ENCODE assay signal across 23 cellular contexts in the genomic region with DNA sequence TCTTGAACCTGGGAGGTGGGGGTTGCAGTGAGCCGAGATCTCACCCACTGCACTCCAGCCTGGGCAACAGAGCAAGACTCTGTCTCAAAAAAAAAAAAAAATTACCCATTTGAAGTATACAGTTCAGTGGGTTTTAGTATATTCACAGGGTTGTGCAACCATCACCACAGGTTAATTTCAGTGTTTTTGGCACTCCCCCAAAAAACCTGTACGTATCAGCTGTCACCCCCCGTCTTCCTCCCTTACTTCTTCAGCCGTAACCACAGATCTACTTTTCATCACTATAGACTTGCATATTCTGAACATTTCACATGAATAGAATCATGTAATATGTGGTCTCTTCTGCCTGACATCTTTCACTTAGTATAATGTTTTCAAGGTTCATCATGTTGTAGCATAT. TPM values are rescaled to one million over a fixed set of nuclear protein-coding genes. Genes with fewer than 3 reads are reported as not detected.
DNase-seq lines count a peak whose midpoint lies in the region; ATAC-seq and TF ChIP-seq lines count a peak whose summit lies in the region.
"Had no signal": no experiment of that assay in that cellular context is flagged by ENCODE, and none has a peak within 500 bp of the region (broad histone marks: within the 10 kb centered on the region; RNA-seq: fewer than 3 reads in every experiment).

No MANE protein-coding gene starts in this region.

- H3K9me2 ChIP-seq in DOHH2 (replicated peaks; ENCODE audit: control insufficient read depth, low read length) = no peaks in the 10 kb centered on the region

- H3K79me2 ChIP-seq in DOHH2 (ENCODE audit: control insufficient read depth, low read length) = no peaks in the 10 kb centered on the region

- H3K27me3 ChIP-seq in DOHH2 (ENCODE audit: control insufficient read depth, low read length) = no peaks in the 10 kb centered on the region
- H3K27me3 ChIP-seq in naive thymus-derived CD4-positive, alpha-beta T cell (ENCODE audit: control insufficient read depth in 2 of 2, insufficient read depth in 2 of 2, low read length in 2 of 2) = no peaks in the 10 kb centered on the region
- H3K27me3 ChIP-seq: brain microvascular endothelial cell, stomach had no signal

- no peak overlapping the region for H3K4me3 Mint-ChIP-seq in naive thymus-derived CD4-positive, alpha-beta T cell
- H3K4me3 Mint-ChIP-seq: H9; nephron; T-helper 2 cell treated with Interferon-gamma antibody and Interleukin-4, amounts not matched to agents 5 μg/mL and 100 μg/mL, for 36 hours; type B pancreatic cell had no signal

- no peaks in the 10 kb centered on the region for H4K20me1 ChIP-seq in DOHH2 (ENCODE audit: control insufficient read depth, insufficient read depth, low read depth, low read length)

- no peaks in the 10 kb centered on the region for H3F3A ChIP-seq in DOHH2 (ENCODE audit: control insufficient read depth, insufficient read depth)

- DNase-seq in NAMALWA (ENCODE audit: low spot score) (peak; percentile 29), SHP77 treated with DMSO at 0.1 percent for 48 hours (lab: John Stamatoyannopoulos, UW) (no peak), NCI-H226 (no peak)
- peak in 1 of 9 donors; percentile 13 for DNase-seq in naive thymus-derived CD4-positive, alpha-beta T cell
- DNase-seq in activated CD4-positive, CD25-positive, alpha-beta regulatory T cell (lab: John Stamatoyannopoulos, UW) = no peak
- DNase-seq: brain microvascular endothelial cell; COR-L47; H9; hypothalamus; NCI-H1417; NCI-H748 treated with DMSO at 0.1 percent for 48 hours; stimulated activated CD4-positive, alpha-beta T cell treated with anti-CD3 and anti-CD28 coated beads, Interleukin-2, amount 100 ng/mL, for 24 hours; stomach had no signal

- POLR2A ChIA-PET in naive thymus-derived CD4-positive, alpha-beta T cell (lab: Charles Lee) = interaction anchor here (0.6 kb wide), 1 partner anchor 694 kb away, joined by 3 read pairs; no protein-coding TSS in a partner anchor

- CTCF ChIA-PET in naive thymus-derived CD4-positive, alpha-beta T cell (lab: Charles Lee) = no interaction called here

- no peak overlapping the region for H3K27ac ChIP-seq in DOHH2 (ENCODE audit: low read depth, low read length)
- H3K27ac ChIP-seq in naive thymus-derived CD4-positive, alpha-beta T cell (ENCODE audit: low read depth, low read length) = no peak overlapping the region
- H3K27ac ChIP-seq: brain microvascular endothelial cell, stomach had no signal

- peaks cover 19% of the 10 kb centered on the region for H3K4me1 ChIP-seq in DOHH2 (ENCODE audit: control insufficient read depth, low read length)
- H3K4me1 ChIP-seq in naive thymus-derived CD4-positive, alpha-beta T cell (ENCODE audit: control insufficient read depth in 2 of 2, insufficient read depth in 2 of 2, low read length in 2 of 2) = no peaks in the 10 kb centered on the region

- H3K27ac Mint-ChIP-seq in naive thymus-derived CD4-positive, alpha-beta T cell = peak overlapping the region in 2 of 9 donors; percentile 1 to 6
- H3K27ac Mint-ChIP-seq: nephron; T-helper 2 cell treated with Interferon-gamma antibody and Interleukin-4, amounts not matched to agents 5 μg/mL and 100 μg/mL, for 36 hours; type B pancreatic cell had no signal

- no peaks in the 10 kb centered on the region for H3K27me3 Mint-ChIP-seq in naive thymus-derived CD4-positive, alpha-beta T cell

- peak overlapping the region; percentile 39 for H3K4me2 ChIP-seq in DOHH2 (ENCODE audit: low read length)

- no peaks in the 10 kb centered on the region for H3K36me3 ChIP-seq in DOHH2 (ENCODE audit: control insufficient read depth, low read length)
- H3K36me3 ChIP-seq in naive thymus-derived CD4-positive, alpha-beta T cell (ENCODE audit: control insufficient read depth in 2 of 3, insufficient read depth in 3 of 3, low read length in 3 of 3) = peaks cover 0 to 9% (median 0%) of the 10 kb centered on the region in 3 experiments
- H3K36me3 ChIP-seq: brain microvascular endothelial cell had no signal

- ATAC-seq in GM19452 (IDR thresholded peaks at IDR 0.05; ENCODE audit: unreplicated experiment) (peak; percentile 58), GM21723 (IDR thresholded peaks at IDR 0.05; ENCODE audit: unreplicated experiment) (no peak)
- peak; percentile 12 for ATAC-seq in naive thymus-derived CD4-positive, alpha-beta T cell
- ATAC-seq: Panc1 had no signal

- peaks cover 10 to 39% (median 30%) of the 10 kb centered on the region in 7 donors for H3K4me1 Mint-ChIP-seq in naive thymus-derived CD4-positive, alpha-beta T cell

- no peaks in the 10 kb centered on the region for H3K9me3 ChIP-seq in DOHH2 (ENCODE audit: control insufficient read depth, insufficient read depth, low read length)
- H3K9me3 ChIP-seq in naive thymus-derived CD4-positive, alpha-beta T cell (ENCODE audit: control insufficient read depth in 2 of 3, low read length in 3 of 3) = no peaks in the 10 kb centered on the region
- H3K9me3 ChIP-seq: stomach had no signal

- intact Hi-C loops in naive thymus-derived CD4-positive, alpha-beta T cell (cut with micrococcal nuclease) = no loop called here

- no peak for TF ChIP-seq CTCF in DOHH2 (IDR thresholded peaks at IDR 0.05; ENCODE audit: low read depth, low read length, poor library complexity, severe bottlenecking)

- H3K9me3 Mint-ChIP-seq in naive thymus-derived CD4-positive, alpha-beta T cell = peaks cover 0 to 3% (median 0%) of the 10 kb centered on the region in 11 donors
- H3K9me3 Mint-ChIP-seq: H9; T-helper 2 cell treated with Interferon-gamma antibody and Interleukin-4, amounts not matched to agents 5 μg/mL and 100 μg/mL, for 36 hours; type B pancreatic cell had no signal

- H3K4me3 ChIP-seq in DOHH2 (ENCODE audit: low read length) = no peak overlapping the region
- H3K4me3 ChIP-seq in naive thymus-derived CD4-positive, alpha-beta T cell (ENCODE audit: low read length) = no peak overlapping the region
- H3K4me3 ChIP-seq: stomach had no signal

- peaks cover 8 to 57% (median 37%) of the 10 kb centered on the region in 5 donors for H3K36me3 Mint-ChIP-seq in naive thymus-derived CD4-positive, alpha-beta T cell
- H3K36me3 Mint-ChIP-seq: type B pancreatic cell had no signal

RNA-seq across cellular contexts. Expression of a gene that starts 11.7 kb away (rescaled TPM):
- 1 to 10 TPM; 1.1 to 2.5 (median 1.8) TPM for total RNA-seq in naive thymus-derived CD4-positive, alpha-beta T cell
- polyA plus RNA-seq in naive thymus-derived CD4-positive, alpha-beta T cell = 1 to 10 TPM in 1 of 2 donors, under 1 TPM in 1; 0.56 to 1.5 TPM
- total RNA-seq: H9, lung microvascular endothelial cell, SK-MEL-5 had no signal
- polyA plus RNA-seq: keratinocyte, stomach had no signal

RNA-seq across cellular contexts. Expression of a gene that starts 57.7 kb away (rescaled TPM):
- total RNA-seq in naive thymus-derived CD4-positive, alpha-beta T cell = 10 to 100 TPM; 44.6 to 66.8 (median 49.6) TPM
- polyA plus RNA-seq in naive thymus-derived CD4-positive, alpha-beta T cell = 10 to 100 TPM; 19.4 to 27.6 TPM
